ENCODE assay signal across 18 cellular contexts in the genomic region with DNA sequence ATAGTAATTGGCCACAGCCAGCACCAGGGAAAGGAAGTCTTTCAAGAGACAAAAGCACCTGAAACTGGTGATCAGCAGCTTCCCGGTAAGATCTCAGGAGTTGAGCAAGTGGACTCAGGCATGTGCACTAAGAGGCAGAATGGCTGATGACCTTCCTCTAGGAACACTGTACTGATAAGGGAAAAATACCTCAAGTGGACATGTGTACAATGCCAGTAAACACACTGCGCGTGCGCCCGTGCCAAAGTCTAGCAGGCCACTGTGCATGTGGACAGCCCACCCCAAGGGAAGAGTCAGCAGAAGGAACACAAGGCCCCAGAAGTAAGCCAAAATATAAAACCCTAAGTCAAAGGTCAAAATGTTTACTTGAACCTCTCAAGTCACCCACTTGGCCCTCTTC.
DNase-seq lines count a peak whose midpoint lies in the region; ATAC-seq, FAIRE-seq and TF ChIP-seq lines count a peak whose summit lies in the region.
"Had no signal": no experiment of that assay in that cellular context is flagged by ENCODE, and none has a peak within 500 bp of the region (broad histone marks: within the 10 kb centered on the region; RNA-seq: fewer than 3 reads in every experiment).

No MANE protein-coding gene starts in this region.

- H2BK5ac ChIP-seq in H1 (ENCODE audit: low read depth, low read length), result peak overlapping the region; percentile 79; the same call in 1 of the 2 replicates

- ATAC-seq in lower lobe of right lung (peak; percentile 28 to 56), HG02885 (IDR thresholded peaks at IDR 0.05; ENCODE audit: poor library complexity, unreplicated experiment) (no peak), HepG2 (no peak), GM18520 (IDR thresholded peaks at IDR 0.05; ENCODE audit: unreplicated experiment) (no peak)
- ATAC-seq: GM12878, HCT116 had no signal

- no peak overlapping the region for H2AK5ac ChIP-seq in H1 (ENCODE audit: low read depth, low read length)

- H3K4me2 ChIP-seq in H1 (ENCODE audit: insufficient read depth in 1 of 2, low read depth in 2 of 2, low read length in 2 of 2) (no peak overlapping the region), HepG2 (ENCODE audit: low read depth, low read length) (no peak overlapping the region)

- intact Hi-C loops in lower lobe of right lung (cut with DNase I), result no loop called here
- intact Hi-C loops in spleen (cut with DNase I; ENCODE audit: low total_unique reads), result no loop called here
- intact Hi-C loops in HepG2 (cut with micrococcal nuclease; ENCODE audit: unreplicated experiment), result no loop called here

- DNase-seq in GM12865 (ENCODE audit: low read depth) (peak; percentile 0), H1 (ENCODE audit: low read depth in 1 of 2, low spot score in 2 of 2) (no peak), lower lobe of right lung (no peak), spleen (peak; percentile 51), 8988T (no peak), HepG2 (ENCODE audit: low spot score) (no peak)
- DNase-seq: C1 segment of cervical spinal cord; Calu3; CD4-positive, alpha-beta memory T cell; COR-L47; DMS79 treated with DMSO at 0.1 percent for 48 hours; GM23248; H9 had no signal

- H4K5ac ChIP-seq in H1 (ENCODE audit: insufficient read length, low read depth, low read length), result no peak overlapping the region

- TF ChIP-seq EP300 in H1 (IDR thresholded peaks at IDR 0.05; ENCODE audit: borderline replicate concordance in 1 of 2, low read depth in 2 of 2, low read length in 2 of 2), result no peak
- no peak for TF ChIP-seq EP300 in HepG2 (IDR thresholded peaks at IDR 0.05; ENCODE audit: low read depth in 2 of 2, low read length in 2 of 2)
- TF ChIP-seq EP300 in HepG2 (CRISPR knock-in tag; IDR thresholded peaks at IDR 0.05; ENCODE audit: borderline replicate concordance), result no peak

- H2BK120ac ChIP-seq in H1 (replicated peaks; ENCODE audit: low read depth, low read length), result no peak overlapping the region

- H3K79me2 ChIP-seq in H1 (ENCODE audit: control insufficient read depth in 1 of 2, insufficient read depth in 2 of 2, low read length in 2 of 2) (no peaks in the 10 kb centered on the region), HepG2 (ENCODE audit: insufficient read depth, low read length) (no peaks in the 10 kb centered on the region)

- no peak overlapping the region for H3K56ac ChIP-seq in H1 (replicated peaks; ENCODE audit: insufficient read length, low read depth, low read length)

- H3K14ac ChIP-seq in H1 (ENCODE audit: insufficient read length), result no peak overlapping the region

- H2AFZ ChIP-seq in H1 (ENCODE audit: low read length), result peak overlapping the region; percentile 59; the same call in 1 of the 2 replicates
- no peak overlapping the region for H2AFZ ChIP-seq in HepG2 (ENCODE audit: low read length)
- H2AFZ ChIP-seq: GM23248 had no signal

- H3K4me1 ChIP-seq in H1 (replicated peaks in 1 of 4; ENCODE audit: control insufficient read depth in 3 of 4, insufficient read depth in 4 of 4, low read length in 3 of 4), result no peaks in the 10 kb centered on the region
- no peaks in the 10 kb centered on the region for H3K4me1 ChIP-seq in lower lobe of right lung
- H3K4me1 ChIP-seq in spleen, result no peaks in the 10 kb centered on the region
- H3K4me1 ChIP-seq in HepG2 (ENCODE audit: insufficient read depth, low read length), result no peaks in the 10 kb centered on the region

- H3K27me3 ChIP-seq in H1 (replicated peaks in 1 of 4; ENCODE audit: control insufficient read depth in 3 of 4, extremely low read depth in 1 of 4, insufficient read depth in 3 of 4, low read length in 3 of 4) (no peaks in the 10 kb centered on the region), lower lobe of right lung (ENCODE audit: low read depth) (no peaks in the 10 kb centered on the region), spleen (replicated peaks in 1 of 7) (no peaks in the 10 kb centered on the region), HepG2 (ENCODE audit: control insufficient read depth in 1 of 2, insufficient read depth in 2 of 2, low read length in 2 of 2) (no peaks in the 10 kb centered on the region)

- WGBS in H1 (ENCODE audit: extremely low coverage in 1 of 2, insufficient coverage in 1 of 2, insufficient read length in 1 of 2, insufficient replicate concordance in 2 of 2, low coverage in 1 of 2, low lambda C conversion rate in 2 of 2, missing lambda C conversion rate in 1 of 2), 2 experiments, result 98% methylated on average over 5 of the region's 5 CpGs; no CpG with 5 or more reads in 1 of the 2 experiments
- 53 to 74% (median 64%) methylated on average over 5 of the region's 5 CpGs for WGBS in spleen, 5 donors
- 44% methylated on average over 5 of the region's 5 CpGs for WGBS in HepG2 (ENCODE audit: low lambda C conversion rate)

- H3K23ac ChIP-seq in H1 (ENCODE audit: insufficient read length), result no peak overlapping the region

- no peak overlapping the region for H2BK15ac ChIP-seq in H1 (ENCODE audit: low read length)

- TF ChIP-seq CTCF in GM12865 (IDR thresholded peaks at IDR 0.05; ENCODE audit: insufficient read depth, low read depth, low read length, missing control alignments) (no peak), H1 (IDR thresholded peaks at IDR 0.05; ENCODE audit: control extremely low read depth in 1 of 3, insufficient read depth in 1 of 3, low read depth in 1 of 3, low read length in 3 of 3) (no peak), lower lobe of right lung (IDR thresholded peaks at IDR 0.05) (no peak), spleen (IDR thresholded peaks at IDR 0.05 in 8 of 11, conservative IDR thresholded peaks at IDR 0.05 in 3 of 11) (no peak), HepG2 (CRISPR knock-in tag; IDR thresholded peaks at IDR 0.05) (no peak)

- in situ Hi-C loops in HepG2 (cut with HindIII; ENCODE audit: extremely low pct_ligation_motif_present, low pct_unique_long_range_greater_than_20kb), result no loop called here

- no peak overlapping the region for H3K4ac ChIP-seq in H1 (replicated peaks; ENCODE audit: insufficient read length, low read depth, low read length)

- TF ChIP-seq POLR2A in H1 (IDR thresholded peaks at IDR 0.05; ENCODE audit: control extremely low read depth in 1 of 2, low read depth in 2 of 2, low read length in 2 of 2) (no peak), spleen (IDR thresholded peaks at IDR 0.05) (no peak), HepG2 (IDR thresholded peaks at IDR 0.05; ENCODE audit: insufficient read depth in 1 of 2, low read depth in 2 of 2, low read length in 2 of 2) (no peak)

- no peaks in the 10 kb centered on the region for H3K36me3 ChIP-seq in H1 (ENCODE audit: control insufficient read depth in 2 of 4, insufficient read depth in 4 of 4, low read length in 3 of 4)
- H3K36me3 ChIP-seq in lower lobe of right lung, result no peaks in the 10 kb centered on the region
- H3K36me3 ChIP-seq in spleen, result no peaks in the 10 kb centered on the region
- no peaks in the 10 kb centered on the region for H3K36me3 ChIP-seq in HepG2 (replicated peaks in 1 of 2; ENCODE audit: control insufficient read depth in 1 of 2, insufficient read depth in 2 of 2, low read length in 2 of 2)

- FAIRE-seq in H1 (lab: Jason Lieb, UNC) (no peak), HepG2 (lab: Jason Lieb, UNC) (no peak)
- FAIRE-seq: G401.6, GM12878 had no signal

- no peak overlapping the region for H3K18ac ChIP-seq in H1 (ENCODE audit: extremely low read depth, low read length)

- H4K91ac ChIP-seq in H1 (replicated peaks; ENCODE audit: insufficient read length, low read length), result no peak overlapping the region

- no peak overlapping the region for H2BK20ac ChIP-seq in H1 (ENCODE audit: low read length)

- POLR2A ChIA-PET in H1 (lab: Charles Lee; ENCODE audit: partially characterized antibody), result no interaction called here
- POLR2A ChIA-PET in HepG2 (lab: Yijun Ruan, JAX), result no interaction called here

- TF ChIP-seq RAD21 in H1 (IDR thresholded peaks at IDR 0.05 in 1 of 2, conservative IDR thresholded peaks at IDR 0.05 in 1 of 2; ENCODE audit: low read depth in 2 of 2, low read length in 2 of 2) (no peak), HepG2 (CRISPR knock-in tag; IDR thresholded peaks at IDR 0.05) (no peak)

- H4K8ac ChIP-seq in H1 (ENCODE audit: extremely low read depth, insufficient read depth, low read length), result no peak overlapping the region

- H3K9me3 ChIP-seq in H1 (ENCODE audit: insufficient read depth in 2 of 2, low read depth in 1 of 2, low read length in 1 of 2) (no peaks in the 10 kb centered on the region), lower lobe of right lung (no peaks in the 10 kb centered on the region), spleen (peaks cover 0 to 9% (median 3%) of the 10 kb centered on the region in 8 donors), HepG2 (ENCODE audit: low read length) (peaks cover 13% of the 10 kb centered on the region)

- no peak overlapping the region for H2BK12ac ChIP-seq in H1 (ENCODE audit: low read depth, low read length)

- H3K27ac ChIP-seq in H1 (ENCODE audit: low read depth, low read length) (no peak overlapping the region), lower lobe of right lung (no peak overlapping the region), spleen (no peak overlapping the region), HepG2 (ENCODE audit: extremely low read length, insufficient read depth, low read length) (no peak overlapping the region)
- H3K27ac ChIP-seq: GM23248 had no signal

- no peaks in the 10 kb centered on the region for H3K23me2 ChIP-seq in H1 (ENCODE audit: low read depth, low read length)

- H3K9ac ChIP-seq in H1 (replicated peaks in 1 of 4; ENCODE audit: extremely low read depth in 1 of 4, low read depth in 3 of 4, low read length in 3 of 4) (no peak overlapping the region), HepG2 (ENCODE audit: insufficient read depth, low read depth, low read length) (no peak overlapping the region)
- H3K9ac ChIP-seq: GM23248 had no signal

- no peaks in the 10 kb centered on the region for H3K79me1 ChIP-seq in H1 (ENCODE audit: low read depth, low read length)

- no TSS peak for BruUV-seq in HepG2 (replicated peaks; lab: Mats Ljungman, UMichigan)

- H4K20me1 ChIP-seq in H1 (replicated peaks in 1 of 2; ENCODE audit: control insufficient read depth in 1 of 2, insufficient read depth in 2 of 2, low read length in 2 of 2) (no peaks in the 10 kb centered on the region), HepG2 (ENCODE audit: insufficient read depth, low read length) (no peaks in the 10 kb centered on the region)

- no peak overlapping the region for H3K4me3 ChIP-seq in GM12865 (ENCODE audit: low read depth, low read length)
- H3K4me3 ChIP-seq in H1 (ENCODE audit: extremely low read depth in 1 of 4, insufficient read depth in 2 of 4, low read depth in 3 of 4, low read length in 4 of 4), result no peak overlapping the region
- H3K4me3 ChIP-seq in lower lobe of right lung, result no peak overlapping the region
- H3K4me3 ChIP-seq in spleen, result no peak overlapping the region
- H3K4me3 ChIP-seq in HepG2 (replicated peaks in 1 of 3; ENCODE audit: insufficient read depth in 1 of 3, low read depth in 2 of 3, low read length in 3 of 3), result no peak overlapping the region
- H3K4me3 ChIP-seq: GM12878, GM23248 had no signal

- CTCF ChIA-PET in H1 (lab: Charles Lee; ENCODE audit: partially characterized antibody), result no interaction called here
- CTCF ChIA-PET in HepG2 (lab: Yijun Ruan, JAX; ENCODE audit: low intra/inter-chr PET ratio, low total read pairs), result no interaction called here

TF ChIP-seq in H1, 55 proteins besides CTCF, POLR2A, EP300 and RAD21 (continues in another document):
- no peak for TF ChIP-seq ZNF274 (IDR thresholded peaks at IDR 0.05; ENCODE audit: borderline replicate concordance, extremely low read depth, low read length)

TF ChIP-seq in HepG2, 621 proteins besides CTCF, POLR2A, EP300 and RAD21 (continues in another document):
- no peak for TF ChIP-seq ZNF124 (CRISPR knock-in tag; IDR thresholded peaks at IDR 0.05)

Comparison
In these comparisons a context has a peak if more than half of its experiments do, and no peak if none do; other contexts are left out.
1. DNase-seq: peak in GM12865 (single experiment) and spleen (single experiment); none in H1 (0 of 2), lower lobe of right lung (single experiment), 8988T (single experiment) and HepG2 (single experiment).
2. ATAC-seq: peak in lower lobe of right lung (2 of 2); none in HG02885 (single experiment), HepG2 (single experiment) and GM18520 (single experiment).